In genomic region chr16:71746442-71747046, GRCh38 we compare ENCODE assay signal across 8 cellular contexts. TPM values are rescaled to one million over a fixed set of nuclear protein-coding genes. Genes with fewer than 3 reads are reported as not detected.
DNase-seq lines count a peak whose midpoint lies in the region; ATAC-seq and TF ChIP-seq lines count a peak whose summit lies in the region.

No MANE protein-coding gene starts in this region.

- H3K27ac ChIP-seq in right lobe of liver, result no peak overlapping the region

- TF ChIP-seq CTCF in GM12864 (IDR thresholded peaks at IDR 0.05; ENCODE audit: low read depth, low read length, missing control alignments) (peak; percentile 59), right lobe of liver (IDR thresholded peaks at IDR 0.05) (peak; percentile 53 to 79 (median 73))

- intact Hi-C loops in right lobe of liver (cut with DNase I), result no loop called here

- H3K36me3 ChIP-seq in right lobe of liver, result peaks cover 0 to 83% (median 40%) of the 10 kb centered on the region in 4 donors

- in situ Hi-C loops in T47D (cut with HindIII; ENCODE audit: low pct_unique_long_range_greater_than_20kb, low sequenced_read_pairs), result no loop called here

- ATAC-seq in right lobe of liver (peak; percentile 54 to 71 (median 56)), HG02678 (IDR thresholded peaks at IDR 0.05; ENCODE audit: unreplicated experiment) (no peak), HG02588 (IDR thresholded peaks at IDR 0.05; ENCODE audit: unreplicated experiment) (no peak), HG02571 (IDR thresholded peaks at IDR 0.05; ENCODE audit: unreplicated experiment) (no peak)

- peak; percentile 21 to 29 for DNase-seq in AML-193 (lab: John Stamatoyannopoulos, UW)
- DNase-seq in GM12864 (ENCODE audit: low read depth), result peak; percentile 22
- DNase-seq in NCI-H460 (ENCODE audit: extremely low read depth, low read depth), result peak; percentile 38
- peak; percentile 24 to 65 for DNase-seq in T47D (ENCODE audit: low read depth in 1 of 2, low spot score in 1 of 2)
- DNase-seq in right lobe of liver, result no peak

- TF ChIP-seq POLR2A in right lobe of liver (IDR thresholded peaks at IDR 0.05), result no peak

- 54% methylated on average over 7 of the region's 7 CpGs for WGBS in right lobe of liver (ENCODE audit: insufficient coverage, low coverage, low lambda C conversion rate, missing lambda C conversion rate)

- H3K4me1 ChIP-seq in right lobe of liver, result no peaks in the 10 kb centered on the region

- H3K9me3 ChIP-seq in right lobe of liver, result no peaks in the 10 kb centered on the region

- H3K4me3 ChIP-seq in GM12864 (ENCODE audit: low read depth, low read length), result no peak overlapping the region
- no peak overlapping the region for H3K4me3 ChIP-seq in right lobe of liver

- H3K27me3 ChIP-seq in right lobe of liver, result no peaks in the 10 kb centered on the region

RNA-seq across cellular contexts. Expression of gene PHLPP2, which starts 22.0 kb away (rescaled TPM):
- 7.1 and 8.2 TPM in 2 replicates for total RNA-seq in NCI-H460 (2014; rRNA removed; shearing (Covaris generic))
- polyA plus RNA-seq in NCI-H460 (2014; cell fraction: nucleus; rRNA removed), result 10.3 and 11.3 TPM in 2 replicates
- total RNA-seq in right lobe of liver, result 1 to 10 TPM; 2.3 to 9.8 (median 5.6) TPM

Comparison
In these comparisons a context has a peak if more than half of its experiments do, and no peak if none do; other contexts are left out.
1. DNase-seq: peak in AML-193 (2 of 2), GM12864 (single experiment), NCI-H460 (single experiment) and T47D (2 of 2); none in right lobe of liver (0 of 3).
2. ATAC-seq: peak in right lobe of liver (4 of 4); none in HG02678 (single experiment), HG02588 (single experiment) and HG02571 (single experiment).